Comparison of ENCODE assay signal across 2 cellular contexts in the genomic region with DNA sequence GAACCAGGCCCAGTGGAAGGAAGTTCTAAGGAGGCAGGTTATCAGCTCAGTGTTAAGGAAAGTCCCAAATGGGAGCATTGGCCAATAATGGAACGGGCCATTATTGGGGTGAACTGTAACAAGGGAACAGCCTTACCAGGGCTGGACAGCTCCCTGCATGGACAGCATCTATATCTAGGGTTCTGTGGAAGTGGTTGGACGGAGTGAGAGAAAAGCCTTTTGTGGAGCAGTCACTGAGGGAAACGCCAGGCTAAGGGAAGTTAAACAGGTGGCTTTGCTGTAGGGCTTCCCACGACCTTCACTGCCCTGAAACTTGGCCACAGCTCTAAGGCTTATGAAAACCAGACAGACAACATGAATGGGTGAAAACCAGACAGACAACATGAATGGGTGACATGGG.
A peak's percentile ranks its signal among the peaks of the same experiment; 100 is the strongest.
TF ChIP-seq lines count a peak whose summit lies in the region.

No MANE protein-coding gene starts in this region.

TF ChIP-seq in A549, 52 proteins besides CTCF, POLR2A, EP300 and RAD21 (continued from another document):
- TF ChIP-seq, protein P1, sequence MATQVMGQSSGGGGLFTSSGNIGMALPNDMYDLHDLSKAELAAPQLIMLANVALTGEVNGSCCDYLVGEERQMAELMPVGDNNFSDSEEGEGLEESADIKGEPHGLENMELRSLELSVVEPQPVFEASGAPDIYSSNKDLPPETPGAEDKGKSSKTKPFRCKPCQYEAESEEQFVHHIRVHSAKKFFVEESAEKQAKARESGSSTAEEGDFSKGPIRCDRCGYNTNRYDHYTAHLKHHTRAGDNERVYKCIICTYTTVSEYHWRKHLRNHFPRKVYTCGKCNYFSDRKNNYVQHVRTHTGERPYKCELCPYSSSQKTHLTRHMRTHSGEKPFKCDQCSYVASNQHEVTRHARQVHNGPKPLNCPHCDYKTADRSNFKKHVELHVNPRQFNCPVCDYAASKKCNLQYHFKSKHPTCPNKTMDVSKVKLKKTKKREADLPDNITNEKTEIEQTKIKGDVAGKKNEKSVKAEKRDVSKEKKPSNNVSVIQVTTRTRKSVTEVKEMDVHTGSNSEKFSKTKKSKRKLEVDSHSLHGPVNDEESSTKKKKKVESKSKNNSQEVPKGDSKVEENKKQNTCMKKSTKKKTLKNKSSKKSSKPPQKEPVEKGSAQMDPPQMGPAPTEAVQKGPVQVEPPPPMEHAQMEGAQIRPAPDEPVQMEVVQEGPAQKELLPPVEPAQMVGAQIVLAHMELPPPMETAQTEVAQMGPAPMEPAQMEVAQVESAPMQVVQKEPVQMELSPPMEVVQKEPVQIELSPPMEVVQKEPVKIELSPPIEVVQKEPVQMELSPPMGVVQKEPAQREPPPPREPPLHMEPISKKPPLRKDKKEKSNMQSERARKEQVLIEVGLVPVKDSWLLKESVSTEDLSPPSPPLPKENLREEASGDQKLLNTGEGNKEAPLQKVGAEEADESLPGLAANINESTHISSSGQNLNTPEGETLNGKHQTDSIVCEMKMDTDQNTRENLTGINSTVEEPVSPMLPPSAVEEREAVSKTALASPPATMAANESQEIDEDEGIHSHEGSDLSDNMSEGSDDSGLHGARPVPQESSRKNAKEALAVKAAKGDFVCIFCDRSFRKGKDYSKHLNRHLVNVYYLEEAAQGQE (IDR thresholded peaks at IDR 0.05), result peak; percentile 57; the same call in 1 of the 2 replicates
- TF ChIP-seq HOXB13 (CRISPR knock-in tag; IDR thresholded peaks at IDR 0.05; ENCODE audit: low read depth) (no peak), CHD2 (IDR thresholded peaks at IDR 0.05; ENCODE audit: low read length, partially characterized antibody) (no peak), CBX2 (IDR thresholded peaks at IDR 0.05; ENCODE audit: borderline replicate concordance, low read depth) (no peak)

TF ChIP-seq in SK-N-SH treated with all-trans-retinoic acid at 6 μM for 48 hours, 23 proteins besides CTCF, POLR2A, EP300 and RAD21 (continued from another document):
- TF ChIP-seq, protein P2, sequence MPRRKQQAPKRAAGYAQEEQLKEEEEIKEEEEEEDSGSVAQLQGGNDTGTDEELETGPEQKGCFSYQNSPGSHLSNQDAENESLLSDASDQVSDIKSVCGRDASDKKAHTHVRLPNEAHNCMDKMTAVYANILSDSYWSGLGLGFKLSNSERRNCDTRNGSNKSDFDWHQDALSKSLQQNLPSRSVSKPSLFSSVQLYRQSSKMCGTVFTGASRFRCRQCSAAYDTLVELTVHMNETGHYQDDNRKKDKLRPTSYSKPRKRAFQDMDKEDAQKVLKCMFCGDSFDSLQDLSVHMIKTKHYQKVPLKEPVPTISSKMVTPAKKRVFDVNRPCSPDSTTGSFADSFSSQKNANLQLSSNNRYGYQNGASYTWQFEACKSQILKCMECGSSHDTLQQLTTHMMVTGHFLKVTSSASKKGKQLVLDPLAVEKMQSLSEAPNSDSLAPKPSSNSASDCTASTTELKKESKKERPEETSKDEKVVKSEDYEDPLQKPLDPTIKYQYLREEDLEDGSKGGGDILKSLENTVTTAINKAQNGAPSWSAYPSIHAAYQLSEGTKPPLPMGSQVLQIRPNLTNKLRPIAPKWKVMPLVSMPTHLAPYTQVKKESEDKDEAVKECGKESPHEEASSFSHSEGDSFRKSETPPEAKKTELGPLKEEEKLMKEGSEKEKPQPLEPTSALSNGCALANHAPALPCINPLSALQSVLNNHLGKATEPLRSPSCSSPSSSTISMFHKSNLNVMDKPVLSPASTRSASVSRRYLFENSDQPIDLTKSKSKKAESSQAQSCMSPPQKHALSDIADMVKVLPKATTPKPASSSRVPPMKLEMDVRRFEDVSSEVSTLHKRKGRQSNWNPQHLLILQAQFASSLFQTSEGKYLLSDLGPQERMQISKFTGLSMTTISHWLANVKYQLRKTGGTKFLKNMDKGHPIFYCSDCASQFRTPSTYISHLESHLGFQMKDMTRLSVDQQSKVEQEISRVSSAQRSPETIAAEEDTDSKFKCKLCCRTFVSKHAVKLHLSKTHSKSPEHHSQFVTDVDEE (CRISPR knock-in tag; IDR thresholded peaks at IDR 0.05), result no peak
- TF ChIP-seq SNAI2 (CRISPR knock-in tag; IDR thresholded peaks at IDR 0.05) (no peak), ESRRG (CRISPR knock-in tag; IDR thresholded peaks at IDR 0.05) (no peak)
- TF ChIP-seq, protein P3, sequence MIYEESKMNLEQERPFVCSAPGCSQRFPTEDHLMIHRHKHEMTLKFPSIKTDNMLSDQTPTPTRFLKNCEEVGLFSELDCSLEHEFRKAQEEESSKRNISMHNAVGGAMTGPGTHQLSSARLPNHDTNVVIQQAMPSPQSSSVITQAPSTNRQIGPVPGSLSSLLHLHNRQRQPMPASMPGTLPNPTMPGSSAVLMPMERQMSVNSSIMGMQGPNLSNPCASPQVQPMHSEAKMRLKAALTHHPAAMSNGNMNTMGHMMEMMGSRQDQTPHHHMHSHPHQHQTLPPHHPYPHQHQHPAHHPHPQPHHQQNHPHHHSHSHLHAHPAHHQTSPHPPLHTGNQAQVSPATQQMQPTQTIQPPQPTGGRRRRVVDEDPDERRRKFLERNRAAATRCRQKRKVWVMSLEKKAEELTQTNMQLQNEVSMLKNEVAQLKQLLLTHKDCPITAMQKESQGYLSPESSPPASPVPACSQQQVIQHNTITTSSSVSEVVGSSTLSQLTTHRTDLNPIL (CRISPR knock-in tag; IDR thresholded peaks at IDR 0.05; ENCODE audit: low read depth), result no peak
TF ChIP-seq in SK-N-SH treated with all-trans-retinoic acid at 6 μM for 48 hours: peak in this region for 0.
